In genomic region chr6:56955171-56956155, GRCh38 we compare ENCODE assay signal across 8 cellular contexts. TPM values are rescaled to one million over a fixed set of nuclear protein-coding genes. Genes with fewer than 3 reads are reported as not detected.
DNase-seq lines count a peak whose midpoint lies in the region; ATAC-seq lines count a peak whose summit lies in the region.

No MANE protein-coding gene starts in this region.

- H3K36me3 ChIP-seq in CD8-positive, alpha-beta memory T cell (ENCODE audit: insufficient read depth, low read length) = no peaks in the 10 kb centered on the region

- peak overlapping the region in 3 of 8 donors; percentile 2 to 24 (median 5) for H3K27ac Mint-ChIP-seq in CD8-positive, alpha-beta memory T cell
- H3K27ac Mint-ChIP-seq in activated CD8-positive, alpha-beta T cell treated with anti-CD3 and anti-CD28 coated beads, Interleukin-2, amount 10 ng/mL, durations not matched to agents 7 days and 5 days = peak overlapping the region; percentile 35

- peak in 4 of 5 donors; percentile 6 to 50 (median 32) for DNase-seq in CD8-positive, alpha-beta memory T cell
- peak; percentile 56 for DNase-seq in NCI-H526 treated with DMSO at 0.1 percent for 48 hours (lab: John Stamatoyannopoulos, UW)
- peak; percentile 69 for DNase-seq in activated CD8-positive, alpha-beta T cell treated with anti-CD3 and anti-CD28 coated beads, Interleukin-2, amount 10 ng/mL, durations not matched to agents 7 days and 5 days
- peak; percentile 31 for DNase-seq in epidermal melanocyte (ENCODE audit: insufficient read length, low spot score)
- DNase-seq in midbrain (lab: John Stamatoyannopoulos, UW) = peak; percentile 85
- peak; percentile 24 to 34 for DNase-seq in stimulated activated CD8-positive, alpha-beta memory T cell treated with anti-CD3 and anti-CD28 coated beads, Interleukin-7, amount 100 ng/mL, for 4 hours (ENCODE audit: low read depth in 2 of 2)

- H3K27me3 Mint-ChIP-seq in CD8-positive, alpha-beta memory T cell = peaks cover 34 to 68% of the 10 kb centered on the region in 2 donors
- peaks cover 56% of the 10 kb centered on the region for H3K27me3 Mint-ChIP-seq in activated CD8-positive, alpha-beta T cell treated with anti-CD3 and anti-CD28 coated beads, Interleukin-2, amount 10 ng/mL, durations not matched to agents 7 days and 5 days (ENCODE audit: low read depth)

- H3K9me3 Mint-ChIP-seq in CD8-positive, alpha-beta memory T cell = peaks cover 0 to 2% (median 0%) of the 10 kb centered on the region in 5 donors
- H3K9me3 Mint-ChIP-seq in activated CD8-positive, alpha-beta T cell treated with anti-CD3 and anti-CD28 coated beads, Interleukin-2, amount 10 ng/mL, durations not matched to agents 7 days and 5 days (ENCODE audit: insufficient read depth) = no peaks in the 10 kb centered on the region

- H3K27ac ChIP-seq in CD8-positive, alpha-beta memory T cell (ENCODE audit: low read depth, low read length) = no peak overlapping the region

- no peaks in the 10 kb centered on the region for H3K36me3 Mint-ChIP-seq in CD8-positive, alpha-beta memory T cell
- H3K36me3 Mint-ChIP-seq in activated CD8-positive, alpha-beta T cell treated with anti-CD3 and anti-CD28 coated beads, Interleukin-2, amount 10 ng/mL, durations not matched to agents 7 days and 5 days (ENCODE audit: low read depth) = no peaks in the 10 kb centered on the region

- peak overlapping the region; percentile 63 to 84 (median 80) for H3K4me3 Mint-ChIP-seq in CD8-positive, alpha-beta memory T cell
- H3K4me3 Mint-ChIP-seq in activated CD8-positive, alpha-beta T cell treated with anti-CD3 and anti-CD28 coated beads, Interleukin-2, amount 10 ng/mL, durations not matched to agents 7 days and 5 days = peak overlapping the region; percentile 72

- POLR2A ChIA-PET in CD8-positive, alpha-beta memory T cell (lab: Charles Lee) = no interaction called here
- POLR2A ChIA-PET in activated CD8-positive, alpha-beta T cell treated with anti-CD3 and anti-CD28 coated beads, Interleukin-2, amount 10 ng/mL, durations not matched to agents 7 days and 5 days (lab: Charles Lee) = no interaction called here

- ATAC-seq in GM19324 (IDR thresholded peaks at IDR 0.05; ENCODE audit: low FRiP score, unreplicated experiment) (peak; percentile 72), HG03442 (IDR thresholded peaks at IDR 0.05; ENCODE audit: unreplicated experiment) (peak; percentile 63)
- peak; percentile 74 for ATAC-seq in activated CD8-positive, alpha-beta T cell treated with anti-CD3 and anti-CD28 coated beads, Interleukin-2, amount 10 ng/mL, durations not matched to agents 7 days and 5 days

- H3K4me3 ChIP-seq in CD8-positive, alpha-beta memory T cell (ENCODE audit: low read length) = peak overlapping the region; percentile 38

- peaks cover 16% of the 10 kb centered on the region for H3K4me1 ChIP-seq in CD8-positive, alpha-beta memory T cell (ENCODE audit: insufficient read depth, low read length)

- H3K9me3 ChIP-seq in CD8-positive, alpha-beta memory T cell (ENCODE audit: low read length) = no peaks in the 10 kb centered on the region

- peaks cover 16 to 24% (median 20%) of the 10 kb centered on the region in 3 donors for H3K4me1 Mint-ChIP-seq in CD8-positive, alpha-beta memory T cell
- H3K4me1 Mint-ChIP-seq in activated CD8-positive, alpha-beta T cell treated with anti-CD3 and anti-CD28 coated beads, Interleukin-2, amount 10 ng/mL, durations not matched to agents 7 days and 5 days (ENCODE audit: low read depth) = peaks cover 21% of the 10 kb centered on the region

- H3K27me3 ChIP-seq in CD8-positive, alpha-beta memory T cell (ENCODE audit: insufficient read depth, low read length, poor library complexity, severe bottlenecking) = peaks cover 13% of the 10 kb centered on the region

- CTCF ChIA-PET in CD8-positive, alpha-beta memory T cell (lab: Charles Lee) = interaction anchor here (0.8 kb wide), 1 partner anchor 9 kb away, joined by 3 read pairs; no protein-coding TSS in a partner anchor
- CTCF ChIA-PET in activated CD8-positive, alpha-beta T cell treated with anti-CD3 and anti-CD28 coated beads, Interleukin-2, amount 10 ng/mL, durations not matched to agents 7 days and 5 days (lab: Charles Lee) = interaction anchor here (0.6 to 1.9 kb wide), 6 partner anchors 9 to 361 kb away, joined by 3 to 13 read pairs (median 3); partner anchors contain the start of gene PRIM2

RNA-seq across cellular contexts. Expression of gene BEND6, which starts 0.6 kb away (rescaled TPM):
- total RNA-seq in CD8-positive, alpha-beta memory T cell = not detected
- 0.60 TPM for polyA plus RNA-seq in CD8-positive, alpha-beta memory T cell
- total RNA-seq in activated CD8-positive, alpha-beta T cell treated with anti-CD3 and anti-CD28 coated beads, Interleukin-2, amount 10 ng/mL, durations not matched to agents 7 days and 5 days = not detected

Comparison
In these comparisons a context has a peak if more than half of its experiments do, and no peak if none do; other contexts are left out.
1. DNase-seq: peak in every context shown above with its lines; median percentile 85 in midbrain; 69 in activated CD8-positive, alpha-beta T cell treated with anti-CD3 and anti-CD28 coated beads, Interleukin-2, amount 10 ng/mL, durations not matched to agents 7 days and 5 days; 56 in NCI-H526 treated with DMSO at 0.1 percent for 48 hours; 32 in CD8-positive, alpha-beta memory T cell; 31 in epidermal melanocyte; 29 in stimulated activated CD8-positive, alpha-beta memory T cell treated with anti-CD3 and anti-CD28 coated beads, Interleukin-7, amount 100 ng/mL, for 4 hours.